ENCODE assay signal across 10 cellular contexts in the genomic region with DNA sequence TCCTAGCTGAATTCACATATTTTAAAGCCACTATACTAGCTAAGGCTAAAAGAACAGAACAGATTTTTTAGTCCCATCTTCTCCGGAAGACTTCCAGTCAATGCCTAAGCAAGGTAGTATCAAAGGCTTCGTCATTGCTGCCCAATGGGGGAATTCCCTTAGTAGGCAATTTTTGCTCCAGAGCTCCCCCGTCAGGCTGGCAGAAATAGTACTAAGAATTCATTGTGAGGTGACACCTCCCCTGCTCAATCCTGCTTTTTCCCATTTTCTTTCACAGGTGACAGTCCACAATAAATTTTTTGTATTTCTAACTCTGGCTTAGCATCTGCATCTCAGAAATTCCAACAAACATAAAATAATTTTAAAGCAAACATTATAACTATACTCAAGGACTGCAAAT. TPM values are rescaled to one million over a fixed set of nuclear protein-coding genes. Genes with fewer than 3 reads are reported as not detected.
DNase-seq lines count a peak whose midpoint lies in the region; ATAC-seq and TF ChIP-seq lines count a peak whose summit lies in the region.
"Had no signal": no experiment of that assay in that cellular context is flagged by ENCODE, and none has a peak within 500 bp of the region (broad histone marks: within the 10 kb centered on the region; RNA-seq: fewer than 3 reads in every experiment).

No MANE protein-coding gene starts in this region.

- H3K4me3 ChIP-seq in endodermal cell (ENCODE audit: low read length) (no peak overlapping the region), sigmoid colon (no peak overlapping the region)
- H3K4me3 ChIP-seq: upper lobe of left lung had no signal

- TF ChIP-seq POLR2A in sigmoid colon (IDR thresholded peaks at IDR 0.05), result no peak

- no peak overlapping the region for H3K27ac Mint-ChIP-seq in activated naive CD4-positive, alpha-beta T cell treated with anti-CD3 and anti-CD28 coated beads for 36 hours
- H3K27ac Mint-ChIP-seq in endodermal cell, result no peak overlapping the region
- H3K27ac Mint-ChIP-seq in stimulated activated naive CD8-positive, alpha-beta T cell treated with anti-CD3 and anti-CD28 coated beads, Interleukin-15, amount 100 ng/mL, for 72 hours, result no peak overlapping the region
- no peak overlapping the region for H3K27ac Mint-ChIP-seq in stimulated activated memory B cell treated with anti-CD40 and anti-IgM and Interleukin-4, amounts not matched to agents 10 μg/mL and 1 μg/mL and 100 μg/mL, for 72 hours

- peaks cover 10% of the 10 kb centered on the region for H3K27me3 ChIP-seq in endodermal cell (ENCODE audit: control insufficient read depth, insufficient read depth, low read length, poor library complexity, severe bottlenecking)
- peaks cover 0 to 5% (median 5%) of the 10 kb centered on the region in 3 donors for H3K27me3 ChIP-seq in sigmoid colon
- H3K27me3 ChIP-seq: upper lobe of left lung had no signal

- TF ChIP-seq EP300 in sigmoid colon (IDR thresholded peaks at IDR 0.05), result no peak

- 17 to 21% methylated on average over 3 of the region's 3 CpGs for WGBS in endodermal cell (ENCODE audit: insufficient coverage in 1 of 2, insufficient read length in 1 of 2), 2 experiments
- WGBS in sigmoid colon, 2 donors, result 32 to 36% methylated on average over 3 of the region's 3 CpGs

- no peaks in the 10 kb centered on the region for H3K36me3 Mint-ChIP-seq in activated naive CD4-positive, alpha-beta T cell treated with anti-CD3 and anti-CD28 coated beads for 36 hours (ENCODE audit: low read depth)
- peaks cover 2% of the 10 kb centered on the region for H3K36me3 Mint-ChIP-seq in endodermal cell (ENCODE audit: low read depth)
- H3K36me3 Mint-ChIP-seq in stimulated activated memory B cell treated with anti-CD40 and anti-IgM and Interleukin-4, amounts not matched to agents 10 μg/mL and 1 μg/mL and 100 μg/mL, for 72 hours, result peaks cover 4% of the 10 kb centered on the region

- H3K4me1 ChIP-seq in endodermal cell (ENCODE audit: control insufficient read depth, insufficient read depth, low read length), result no peaks in the 10 kb centered on the region
- H3K4me1 ChIP-seq in sigmoid colon, result no peaks in the 10 kb centered on the region
- H3K4me1 ChIP-seq: upper lobe of left lung had no signal

- H3K9ac ChIP-seq in endodermal cell (ENCODE audit: extremely low read depth, low read length, poor library complexity, severe bottlenecking), result no peak overlapping the region

- no peak for ATAC-seq in stimulated activated naive CD8-positive, alpha-beta T cell treated with anti-CD3 and anti-CD28 coated beads, Interleukin-15, amount 100 ng/mL, for 72 hours
- ATAC-seq in stimulated activated memory B cell treated with anti-CD40 and anti-IgM and Interleukin-4, amounts not matched to agents 10 μg/mL and 1 μg/mL and 100 μg/mL, for 72 hours, result no peak
- no peak for ATAC-seq in HG02981 (IDR thresholded peaks at IDR 0.05; ENCODE audit: unreplicated experiment)

- H3K4me3 Mint-ChIP-seq in activated naive CD4-positive, alpha-beta T cell treated with anti-CD3 and anti-CD28 coated beads for 36 hours, result no peak overlapping the region
- no peak overlapping the region for H3K4me3 Mint-ChIP-seq in endodermal cell
- no peak overlapping the region for H3K4me3 Mint-ChIP-seq in stimulated activated naive CD8-positive, alpha-beta T cell treated with anti-CD3 and anti-CD28 coated beads, Interleukin-15, amount 100 ng/mL, for 72 hours
- no peak overlapping the region for H3K4me3 Mint-ChIP-seq in stimulated activated memory B cell treated with anti-CD40 and anti-IgM and Interleukin-4, amounts not matched to agents 10 μg/mL and 1 μg/mL and 100 μg/mL, for 72 hours

- peaks cover 6% of the 10 kb centered on the region for H3K9me3 ChIP-seq in endodermal cell (ENCODE audit: control insufficient read depth, low read length)
- peaks cover 0 to 14% (median 0%) of the 10 kb centered on the region in 4 donors for H3K9me3 ChIP-seq in sigmoid colon

- H3K27me3 Mint-ChIP-seq in activated naive CD4-positive, alpha-beta T cell treated with anti-CD3 and anti-CD28 coated beads for 36 hours (ENCODE audit: low read depth), result peaks cover 35% of the 10 kb centered on the region
- peaks cover 42% of the 10 kb centered on the region for H3K27me3 Mint-ChIP-seq in endodermal cell (ENCODE audit: insufficient read depth)
- H3K27me3 Mint-ChIP-seq in stimulated activated naive CD8-positive, alpha-beta T cell treated with anti-CD3 and anti-CD28 coated beads, Interleukin-15, amount 100 ng/mL, for 72 hours, result peaks cover 28% of the 10 kb centered on the region
- H3K27me3 Mint-ChIP-seq in stimulated activated memory B cell treated with anti-CD40 and anti-IgM and Interleukin-4, amounts not matched to agents 10 μg/mL and 1 μg/mL and 100 μg/mL, for 72 hours, result peaks cover 67% of the 10 kb centered on the region

- CTCF ChIA-PET in activated naive CD4-positive, alpha-beta T cell treated with anti-CD3 and anti-CD28 coated beads for 36 hours (lab: Charles Lee), result interaction anchor here (0.6 to 0.7 kb wide), 3 partner anchors 12 to 170 kb away, joined by 3 to 4 read pairs (median 3); no protein-coding TSS in a partner anchor

- H3K27ac ChIP-seq in endodermal cell (ENCODE audit: low read depth, low read length) (no peak overlapping the region), sigmoid colon (no peak overlapping the region)
- H3K27ac ChIP-seq: upper lobe of left lung had no signal

- TF ChIP-seq CTCF in endodermal cell (conservative IDR thresholded peaks at IDR 0.05) (peak; percentile 73), sigmoid colon (IDR thresholded peaks at IDR 0.05) (no peak)

- H3K9me3 Mint-ChIP-seq in activated naive CD4-positive, alpha-beta T cell treated with anti-CD3 and anti-CD28 coated beads for 36 hours, result no peaks in the 10 kb centered on the region
- peaks cover 13% of the 10 kb centered on the region for H3K9me3 Mint-ChIP-seq in endodermal cell
- peaks cover 0 to 6% of the 10 kb centered on the region in 2 donors for H3K9me3 Mint-ChIP-seq in stimulated activated naive CD8-positive, alpha-beta T cell treated with anti-CD3 and anti-CD28 coated beads, Interleukin-15, amount 100 ng/mL, for 72 hours
- H3K9me3 Mint-ChIP-seq in stimulated activated memory B cell treated with anti-CD40 and anti-IgM and Interleukin-4, amounts not matched to agents 10 μg/mL and 1 μg/mL and 100 μg/mL, for 72 hours, result peaks cover 7% of the 10 kb centered on the region

- no peaks in the 10 kb centered on the region for H3K4me1 Mint-ChIP-seq in activated naive CD4-positive, alpha-beta T cell treated with anti-CD3 and anti-CD28 coated beads for 36 hours (ENCODE audit: low read depth)
- no peaks in the 10 kb centered on the region for H3K4me1 Mint-ChIP-seq in endodermal cell
- no peaks in the 10 kb centered on the region for H3K4me1 Mint-ChIP-seq in stimulated activated naive CD8-positive, alpha-beta T cell treated with anti-CD3 and anti-CD28 coated beads, Interleukin-15, amount 100 ng/mL, for 72 hours
- H3K4me1 Mint-ChIP-seq in stimulated activated memory B cell treated with anti-CD40 and anti-IgM and Interleukin-4, amounts not matched to agents 10 μg/mL and 1 μg/mL and 100 μg/mL, for 72 hours, result no peaks in the 10 kb centered on the region

- intact Hi-C loops in activated naive CD4-positive, alpha-beta T cell treated with anti-CD3 and anti-CD28 coated beads for 36 hours (cut with micrococcal nuclease), result no loop called here
- intact Hi-C loops in sigmoid colon (cut with DNase I), result no loop called here

- peak; percentile 71 for DNase-seq in activated naive CD4-positive, alpha-beta T cell treated with anti-CD3 and anti-CD28 coated beads for 36 hours
- no peak for DNase-seq in activated naive CD4-positive, alpha-beta T cell treated with anti-CD3 and anti-CD28 coated beads, Interleukin-2, amount 50 U/mL, for 16 hours
- DNase-seq in NCI-H82 treated with DMSO at 0.1 percent for 48 hours (lab: John Stamatoyannopoulos, UW; ENCODE audit: unreplicated experiment), result peak; percentile 3
- DNase-seq in endodermal cell, result peak; percentile 83
- peak; percentile 13 to 40 for DNase-seq in stimulated activated naive CD8-positive, alpha-beta T cell treated with anti-CD3 and anti-CD28 coated beads, Interleukin-15, amount 100 ng/mL, for 72 hours
- DNase-seq in sigmoid colon, result no peak
- DNase-seq: KG1 had no signal

- H3K36me3 ChIP-seq in endodermal cell (ENCODE audit: control insufficient read depth, insufficient read depth, low read length) (no peaks in the 10 kb centered on the region), sigmoid colon (no peaks in the 10 kb centered on the region)
- H3K36me3 ChIP-seq: upper lobe of left lung had no signal

RNA-seq across cellular contexts. Expression of a gene that starts 52.8 kb away (rescaled TPM):
- 10 to 100 TPM; 76.0 to 78.2 TPM for total RNA-seq in activated naive CD4-positive, alpha-beta T cell treated with anti-CD3 and anti-CD28 coated beads for 36 hours
- total RNA-seq in endodermal cell (100 to 1,000 TPM; 146 to 199 TPM), sigmoid colon (10 to 100 TPM; 29.6 to 75.6 (median 47.3) TPM)
- polyA plus RNA-seq in endodermal cell (2013, experiment 1 of 2), result 156 TPM
- polyA plus RNA-seq in endodermal cell (2013, experiment 2 of 2), result 138 TPM
- 10 to 100 TPM; 39.1 to 78.9 (median 51.7) TPM for polyA plus RNA-seq in sigmoid colon

Comparison
In these comparisons a context has a peak if more than half of its experiments do, and no peak if none do; other contexts are left out.
1. DNase-seq: peak in activated naive CD4-positive, alpha-beta T cell treated with anti-CD3 and anti-CD28 coated beads for 36 hours (single experiment), NCI-H82 treated with DMSO at 0.1 percent for 48 hours (single experiment), endodermal cell (single experiment) and stimulated activated naive CD8-positive, alpha-beta T cell treated with anti-CD3 and anti-CD28 coated beads, Interleukin-15, amount 100 ng/mL, for 72 hours (2 of 2); none in activated naive CD4-positive, alpha-beta T cell treated with anti-CD3 and anti-CD28 coated beads, Interleukin-2, amount 50 U/mL, for 16 hours (single experiment) and sigmoid colon (single experiment).